ENCODE assay signal across 8 cellular contexts in the genomic region with DNA sequence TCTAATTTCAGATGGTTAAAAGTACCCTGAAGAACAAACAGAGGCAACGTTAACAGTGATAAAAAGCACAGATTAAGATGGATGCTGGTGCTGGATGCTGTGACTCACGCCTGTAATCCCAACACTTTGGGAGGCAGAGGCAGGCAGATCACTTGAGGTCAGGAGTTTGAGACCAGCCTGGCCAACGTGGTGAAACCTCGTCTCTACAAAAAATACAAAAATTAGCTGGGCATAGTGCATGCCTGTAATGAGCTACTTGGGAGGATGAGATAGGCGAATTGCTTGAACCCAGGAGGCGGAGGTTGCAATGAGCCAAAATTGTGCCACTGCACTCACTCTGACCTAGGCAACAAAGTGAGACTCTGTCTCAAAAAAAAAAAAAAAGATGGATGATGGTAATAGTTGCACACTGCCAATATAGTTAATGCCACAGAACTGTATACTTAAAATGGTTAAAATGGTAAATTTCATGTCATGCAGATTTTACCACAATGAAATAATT. TPM values are rescaled to one million over a fixed set of nuclear protein-coding genes. Genes with fewer than 3 reads are reported as not detected.
DNase-seq lines count a peak whose midpoint lies in the region; ATAC-seq and TF ChIP-seq lines count a peak whose summit lies in the region.
"Not testable (repeated sequence)": the region's sequence is repeated elsewhere in the genome, so short reads cannot be mapped to it uniquely, and the experiment has no call there.

No MANE protein-coding gene starts in this region.

- H3K36me3 Mint-ChIP-seq in CD4-positive, alpha-beta memory T cell, result peaks cover 11% of the 10 kb centered on the region in 2 donors
- H3K36me3 Mint-ChIP-seq in activated naive CD8-positive, alpha-beta T cell treated with anti-CD3 and anti-CD28 coated beads for 36 hours; effector memory CD8-positive, alpha-beta T cell (ENCODE audit: insufficient read depth); osteocyte (ENCODE audit: unreplicated experiment): not testable (repeated sequence)

- not testable (repeated sequence) for H3K27me3 Mint-ChIP-seq in CD4-positive, alpha-beta memory T cell; activated naive CD8-positive, alpha-beta T cell treated with anti-CD3 and anti-CD28 coated beads for 36 hours; effector memory CD8-positive, alpha-beta T cell; osteocyte (ENCODE audit: unreplicated experiment)

- CTCF ChIA-PET in CD4-positive, alpha-beta memory T cell (lab: Charles Lee; ENCODE audit: partially characterized antibody), result interaction anchor here (1.2 to 2.6 kb wide), 4 partner anchors 15 to 49 kb away, joined by 3 to 22 read pairs (median 12); no protein-coding TSS in a partner anchor
- CTCF ChIA-PET in IMR-90 (lab: Yijun Ruan, JAX), result interaction anchor here (0.6 kb wide), 1 partner anchor 232 kb away, joined by 5 read pairs; a partner anchor contains a TSS

- TF ChIP-seq CTCF in IMR-90 (conservative IDR thresholded peaks at IDR 0.05; ENCODE audit: low read depth, low read length); osteocyte (IDR thresholded peaks at IDR 0.05); testis (IDR thresholded peaks at IDR 0.05): not testable (repeated sequence)

- in situ Hi-C loops in IMR-90 (cut with MboI; ENCODE audit: low sequenced_read_pairs), result not testable (repeated sequence)

- peak overlapping the region; percentile 8 for H2AK9ac ChIP-seq in IMR-90 (replicated peaks; ENCODE audit: low read depth, low read length, poor library complexity)

- H3K27ac Mint-ChIP-seq in CD4-positive, alpha-beta memory T cell, result peak overlapping the region; percentile 90 to 98 (median 94)
- H3K27ac Mint-ChIP-seq in activated naive CD8-positive, alpha-beta T cell treated with anti-CD3 and anti-CD28 coated beads for 36 hours, result peak overlapping the region; percentile 79
- peak overlapping the region; percentile 89 to 94 for H3K27ac Mint-ChIP-seq in effector memory CD8-positive, alpha-beta T cell
- H3K27ac Mint-ChIP-seq in osteocyte (ENCODE audit: unreplicated experiment), result peak overlapping the region; percentile 98

- WGBS in IMR-90 (ENCODE audit: extremely low coverage in 2 of 2, insufficient read length in 1 of 2), 2 experiments, result no CpG with 5 or more reads among the region's 6 CpGs
- WGBS in testis, 2 donors, result 59 to 61% methylated on average over 6 of the region's 6 CpGs

- H3K4me1 ChIP-seq in CD4-positive, alpha-beta memory T cell (ENCODE audit: insufficient read depth, low read length), result peaks cover 82% of the 10 kb centered on the region
- H3K4me1 ChIP-seq in IMR-90 (ENCODE audit: control insufficient read depth, insufficient read depth, low read length), result peaks cover 12% of the 10 kb centered on the region
- peaks cover 27% of the 10 kb centered on the region for H3K4me1 ChIP-seq in testis

- H4K5ac ChIP-seq in IMR-90 (ENCODE audit: low read depth, low read length), result peak overlapping the region; percentile 88

- H3K9me3 ChIP-seq in CD4-positive, alpha-beta memory T cell (ENCODE audit: control insufficient read depth in 1 of 2, low read length in 2 of 2); IMR-90 (ENCODE audit: control insufficient read depth, insufficient read depth, low read length); testis: not testable (repeated sequence)

- TF ChIP-seq RAD21 in IMR-90 (IDR thresholded peaks at IDR 0.05; ENCODE audit: low read length), result not testable (repeated sequence)

- H3K4me1 Mint-ChIP-seq in CD4-positive, alpha-beta memory T cell, result peaks cover 40 to 67% (median 53%) of the 10 kb centered on the region in 4 donors
- peaks cover 46% of the 10 kb centered on the region for H3K4me1 Mint-ChIP-seq in activated naive CD8-positive, alpha-beta T cell treated with anti-CD3 and anti-CD28 coated beads for 36 hours
- peaks cover 33 to 49% of the 10 kb centered on the region in 2 donors for H3K4me1 Mint-ChIP-seq in effector memory CD8-positive, alpha-beta T cell (ENCODE audit: low read depth in 2 of 2)
- peaks cover 54% of the 10 kb centered on the region for H3K4me1 Mint-ChIP-seq in osteocyte (ENCODE audit: unreplicated experiment)

- ATAC-seq in IMR-90 (ENCODE audit: low read depth) (peak; percentile 51), SK-N-SH treated with all-trans-retinoic acid at 6 μM for 48 hours (peak; percentile 69)
- not testable (repeated sequence) for ATAC-seq in effector memory CD8-positive, alpha-beta T cell (replicated peaks)

- H3K18ac ChIP-seq in IMR-90 (ENCODE audit: low read depth, low read length), result peak overlapping the region; percentile 91

- peak overlapping the region in 7 of 8 donors; percentile 46 to 96 (median 90) for H3K4me3 Mint-ChIP-seq in CD4-positive, alpha-beta memory T cell
- not testable (repeated sequence) for H3K4me3 Mint-ChIP-seq in activated naive CD8-positive, alpha-beta T cell treated with anti-CD3 and anti-CD28 coated beads for 36 hours
- peak overlapping the region; percentile 77 to 86 for H3K4me3 Mint-ChIP-seq in effector memory CD8-positive, alpha-beta T cell
- H3K4me3 Mint-ChIP-seq in osteocyte (ENCODE audit: unreplicated experiment), result peak overlapping the region; percentile 78

- H3K4me2 ChIP-seq in IMR-90 (ENCODE audit: low read depth, low read length), result peak overlapping the region; percentile 98

- H2BK20ac ChIP-seq in IMR-90 (ENCODE audit: low read depth, low read length), result not testable (repeated sequence)

- peak overlapping the region; percentile 77; the same call in 1 of the 2 replicates for H2AK5ac ChIP-seq in IMR-90 (ENCODE audit: low read depth, low read length)

- peak overlapping the region; percentile 97; the same call in 1 of the 2 replicates for H3K56ac ChIP-seq in IMR-90 (ENCODE audit: extremely low read depth, insufficient read depth, low read length)

- peak overlapping the region; percentile 60 to 96; a peak in 3 of 4 replicates for H4K8ac ChIP-seq in IMR-90 (ENCODE audit: low read depth in 2 of 2, low read length in 2 of 2)

- not testable (repeated sequence) for BruUV-seq in IMR-90 (replicated peaks; lab: Mats Ljungman, UMichigan)

- DNase-seq in CD4-positive, alpha-beta memory T cell; IMR-90; activated naive CD8-positive, alpha-beta T cell treated with anti-CD3 and anti-CD28 coated beads for 36 hours; effector memory CD8-positive, alpha-beta T cell; osteocyte (ENCODE audit: extremely low spot score, unreplicated experiment); testis: not testable (repeated sequence)
- DNase-seq in iris pigment epithelial cell (ENCODE audit: low read depth), result peak; percentile 50

- peak overlapping the region; percentile 96 for H2BK120ac ChIP-seq in IMR-90 (ENCODE audit: low read depth, low read length)

- peak overlapping the region; percentile 34 to 37 for H3K4me3 ChIP-seq in CD4-positive, alpha-beta memory T cell (ENCODE audit: low read length in 2 of 2)
- peak overlapping the region; percentile 58; the same call in 1 of the 2 replicates for H3K4me3 ChIP-seq in IMR-90 (ENCODE audit: insufficient read depth, low read depth, low read length)
- not testable (repeated sequence) for H3K4me3 ChIP-seq in testis

- H3K9me1 ChIP-seq in IMR-90 (ENCODE audit: insufficient read depth, low read length), result not testable (repeated sequence)

- intact Hi-C loops in CD4-positive, alpha-beta memory T cell (cut with micrococcal nuclease), result loop anchor here (2.0 to 5.0 kb wide), 3 partner anchors 15 to 99 kb away; a partner anchor contains a TSS
- intact Hi-C loops in IMR-90 (cut with micrococcal nuclease), result loop anchor here (2.0 kb wide), 1 partner anchor 99 kb away; a partner anchor contains a TSS
- intact Hi-C loops in testis (cut with DNase I; ENCODE audit: low total_unique reads), result not testable (repeated sequence)

- POLR2A ChIA-PET in CD4-positive, alpha-beta memory T cell (lab: Charles Lee; ENCODE audit: partially characterized antibody), result interaction anchor here (1.0 to 7.5 kb wide), 7 partner anchors 8 to 134 kb away, joined by 3 to 133 read pairs (median 21); a partner anchor contains a TSS
- POLR2A ChIA-PET in IMR-90 (lab: Charles Lee; ENCODE audit: unreplicated experiment), result not testable (repeated sequence)

- H4K91ac ChIP-seq in IMR-90 (ENCODE audit: insufficient read depth, low read depth, low read length), result peak overlapping the region; percentile 98

- peak overlapping the region; percentile 94; the same call in 1 of the 2 replicates for H3K14ac ChIP-seq in IMR-90 (replicated peaks; ENCODE audit: low read depth, low read length)

- H2BK15ac ChIP-seq in IMR-90 (ENCODE audit: low read depth, low read length), result peak overlapping the region; percentile 93; the same call in 2 of the 3 replicates

- peak overlapping the region; percentile 96 for H3K4ac ChIP-seq in IMR-90 (ENCODE audit: low read depth, low read length)

- H3K79me1 ChIP-seq in IMR-90 (ENCODE audit: low read depth in 1 of 2, low read length in 2 of 2), result peaks cover 20 to 72% of the 10 kb centered on the region in 2 experiments

- not testable (repeated sequence) for H3K27me3 ChIP-seq in CD4-positive, alpha-beta memory T cell (ENCODE audit: insufficient read depth, low read length); IMR-90 (ENCODE audit: control insufficient read depth, insufficient read depth, low read length); testis

- not testable (repeated sequence) for H2AFZ ChIP-seq in IMR-90 (replicated peaks; ENCODE audit: low read length, poor library complexity)

- peak overlapping the region; percentile 97; the same call in 1 of the 2 replicates for H3K23ac ChIP-seq in IMR-90 (ENCODE audit: low read depth, low read length)

- H3K9ac ChIP-seq in IMR-90 (ENCODE audit: low read depth, low read length), result peak overlapping the region; percentile 79; the same call in 1 of the 2 replicates

- not testable (repeated sequence) for TF ChIP-seq POLR2A in IMR-90 (IDR thresholded peaks at IDR 0.05; ENCODE audit: low read depth, low read length); testis (IDR thresholded peaks at IDR 0.05)

- H2BK5ac ChIP-seq in IMR-90 (ENCODE audit: low read depth, low read length, poor library complexity, severe bottlenecking), result peak overlapping the region; percentile 100

- H3K36me3 ChIP-seq in CD4-positive, alpha-beta memory T cell (ENCODE audit: insufficient read depth, low read length); IMR-90 (ENCODE audit: control insufficient read depth, insufficient read depth, low read length); testis (ENCODE audit: low read depth, missing control alignments): not testable (repeated sequence)

- not testable (repeated sequence) for H3K9me3 Mint-ChIP-seq in CD4-positive, alpha-beta memory T cell; activated naive CD8-positive, alpha-beta T cell treated with anti-CD3 and anti-CD28 coated beads for 36 hours; effector memory CD8-positive, alpha-beta T cell; osteocyte (ENCODE audit: unreplicated experiment)

- H3K27ac ChIP-seq in CD4-positive, alpha-beta memory T cell (ENCODE audit: low read depth, low read length), result peak overlapping the region; percentile 67
- H3K27ac ChIP-seq in IMR-90 (ENCODE audit: insufficient read depth, low read length) (peak overlapping the region; percentile 89), testis (peak overlapping the region; percentile 80 to 85)

- H4K20me1 ChIP-seq in IMR-90 (ENCODE audit: insufficient read depth, low read length), result peaks cover 12% of the 10 kb centered on the region; the same call in 1 of the 2 replicates

- dilution Hi-C loops in IMR-90 (cut with HindIII; ENCODE audit: low sequenced_read_pairs, unreplicated experiment), result not testable (repeated sequence)

RNA-seq across cellular contexts. Expression of a gene that starts 38.5 kb away (rescaled TPM):
- total RNA-seq in CD4-positive, alpha-beta memory T cell, result 10 to 100 TPM; 68.6 to 70.7 TPM
- 10 to 100 TPM; 14.8 to 15.1 TPM for polyA plus RNA-seq in CD4-positive, alpha-beta memory T cell
- total RNA-seq in IMR-90 (2012; rRNA removed) (29.9 and 32.2 TPM in 2 replicates), osteocyte (47.3 and 50.2 TPM in 2 replicates), testis (10 to 100 TPM; 82.4 to 91.2 TPM)
- polyA plus RNA-seq in IMR-90 (2012; rRNA removed) (25.4 and 26.0 TPM in 2 replicates), testis (ENCODE audit: insufficient read depth, low read depth, low replicate concordance) (101 TPM)
- 16.3 and 17.2 TPM in 2 replicates for polyA plus RNA-seq in IMR-90 (2012; cell fraction: cytosol; rRNA removed)
- polyA plus RNA-seq in IMR-90 (2012; cell fraction: nucleus; rRNA removed; ENCODE audit: low replicate concordance), result 9.8 and 15.3 TPM in 2 replicates
- 10 to 100 TPM; 45.7 to 46.1 TPM for total RNA-seq in activated naive CD8-positive, alpha-beta T cell treated with anti-CD3 and anti-CD28 coated beads for 36 hours
